ENCODE assay signal across 16 cellular contexts in the genomic region with DNA sequence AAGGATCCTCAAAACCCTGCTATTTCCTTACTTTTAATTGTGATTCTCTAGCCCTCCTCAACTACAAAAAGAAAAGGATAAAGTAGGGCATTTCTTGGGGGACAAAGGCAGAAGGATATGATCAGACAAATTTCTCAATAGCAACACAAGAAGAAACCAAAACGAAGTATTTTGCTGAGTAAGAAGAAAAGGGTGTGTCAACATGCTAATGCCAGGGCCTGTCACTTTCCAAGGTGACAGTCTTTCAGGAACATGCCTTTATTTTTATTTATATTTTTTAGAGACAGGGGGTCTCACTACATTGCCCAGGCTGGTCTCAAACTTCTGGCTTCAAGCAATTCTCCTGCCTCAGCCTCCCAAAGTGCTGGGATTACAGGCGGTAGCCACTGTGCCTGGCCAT. TPM values are rescaled to one million over a fixed set of nuclear protein-coding genes. Genes with fewer than 3 reads are reported as not detected.
A peak's percentile ranks its signal among the peaks of the same experiment; 100 is the strongest.
DNase-seq lines count a peak whose midpoint lies in the region; ATAC-seq and TF ChIP-seq lines count a peak whose summit lies in the region.
"Had no signal": no experiment of that assay in that cellular context is flagged by ENCODE, and none has a peak within 500 bp of the region (broad histone marks: within the 10 kb centered on the region; RNA-seq: fewer than 3 reads in every experiment).

No MANE protein-coding gene starts in this region.

- H3K36me3 ChIP-seq in PC-9 (ENCODE audit: low read depth) = peaks cover 7% of the 10 kb centered on the region; the same call in 1 of the 2 replicates

- DNase-seq in activated T-cell treated with anti-CD3 and anti-CD28 coated beads, Interleukin-2, amount 50 U/mL, for 72 hours = no peak
- DNase-seq in activated T-cell treated with anti-CD3 and anti-CD28 coated beads, Interleukin-2, amount 50 U/mL, for 48 hours = no peak
- DNase-seq in PC-9 (no peak), endothelial cell (ENCODE audit: low spot score) (no peak), progenitor cell of endocrine pancreas (ENCODE audit: low spot score, unreplicated experiment) (no peak), AG08395 (ENCODE audit: low spot score) (no peak), C1 segment of cervical spinal cord (lab: John Stamatoyannopoulos, UW) (no peak)
- DNase-seq: DMS53, KG1, MG63, NCI-H1092 treated with DMSO at 0.1 percent for 48 hours, NCI-H446, NCI-H748 treated with DMSO at 0.1 percent for 48 hours had no signal

- no peak overlapping the region for H3K27ac ChIP-seq in PC-9
- H3K27ac ChIP-seq: HL-60 had no signal

- no peak overlapping the region for H3K4me3 Mint-ChIP-seq in activated T-cell treated with anti-CD3 and anti-CD28 coated beads, Interleukin-2, amount 50 U/mL, for 72 hours
- H3K4me3 Mint-ChIP-seq in endothelial cell (ENCODE audit: unreplicated experiment) = peak overlapping the region; percentile 51
- H3K4me3 Mint-ChIP-seq in progenitor cell of endocrine pancreas (ENCODE audit: low read depth) = no peak overlapping the region

- H4K20me1 ChIP-seq in PC-9 (ENCODE audit: insufficient read depth) = no peaks in the 10 kb centered on the region

- peaks cover 20% of the 10 kb centered on the region for H3K4me1 Mint-ChIP-seq in activated T-cell treated with anti-CD3 and anti-CD28 coated beads, Interleukin-2, amount 50 U/mL, for 72 hours (ENCODE audit: low read depth)
- H3K4me1 Mint-ChIP-seq in endothelial cell (ENCODE audit: unreplicated experiment) (peaks cover 36% of the 10 kb centered on the region), progenitor cell of endocrine pancreas (ENCODE audit: low read depth) (peaks cover 16% of the 10 kb centered on the region)

- H3K9me3 ChIP-seq in PC-9 (ENCODE audit: insufficient read depth, low read depth) = no peaks in the 10 kb centered on the region
- H3K9me3 ChIP-seq: MG63 had no signal

- H3K4me1 ChIP-seq in PC-9 (replicated peaks; ENCODE audit: insufficient read depth) = no peaks in the 10 kb centered on the region

- no peaks in the 10 kb centered on the region for H3K9me2 ChIP-seq in PC-9 (ENCODE audit: insufficient read depth)

- H3K27me3 Mint-ChIP-seq in activated T-cell treated with anti-CD3 and anti-CD28 coated beads, Interleukin-2, amount 50 U/mL, for 72 hours (ENCODE audit: low read depth) = no peaks in the 10 kb centered on the region
- H3K27me3 Mint-ChIP-seq in endothelial cell (ENCODE audit: unreplicated experiment) (no peaks in the 10 kb centered on the region), progenitor cell of endocrine pancreas (no peaks in the 10 kb centered on the region)

- peaks cover 2 to 11% of the 10 kb centered on the region in 2 donors for H3K36me3 Mint-ChIP-seq in activated T-cell treated with anti-CD3 and anti-CD28 coated beads, Interleukin-2, amount 50 U/mL, for 72 hours (ENCODE audit: insufficient read depth in 2 of 2)
- peaks cover 8% of the 10 kb centered on the region for H3K36me3 Mint-ChIP-seq in endothelial cell (ENCODE audit: low read depth, unreplicated experiment)
- H3K36me3 Mint-ChIP-seq in progenitor cell of endocrine pancreas (ENCODE audit: insufficient read depth) = peaks cover 22% of the 10 kb centered on the region

- H3F3A ChIP-seq in PC-9 (ENCODE audit: insufficient read depth, low read depth) = no peaks in the 10 kb centered on the region

- no peaks in the 10 kb centered on the region for H3K9me3 Mint-ChIP-seq in activated T-cell treated with anti-CD3 and anti-CD28 coated beads, Interleukin-2, amount 50 U/mL, for 72 hours
- no peaks in the 10 kb centered on the region for H3K9me3 Mint-ChIP-seq in endothelial cell (ENCODE audit: unreplicated experiment)
- no peaks in the 10 kb centered on the region for H3K9me3 Mint-ChIP-seq in progenitor cell of endocrine pancreas (ENCODE audit: low read depth)

- H3K4me2 ChIP-seq in PC-9 = no peak overlapping the region

- H3K27me3 ChIP-seq in PC-9 (ENCODE audit: insufficient read depth, low read depth) = no peaks in the 10 kb centered on the region
- H3K27me3 ChIP-seq: MG63 had no signal

- TSS peak; percentile 4 for BruUV-seq in PC-9 (replicated peaks; lab: Mats Ljungman, UMichigan)

- CTCF ChIA-PET in PC-9 (lab: Charles Lee) = no interaction called here

- intact Hi-C loops in PC-9 (cut with micrococcal nuclease; ENCODE audit: unreplicated experiment) = loop anchor here (5.0 kb wide), 1 partner anchor 37 kb away; no protein-coding TSS in a partner anchor

- no peaks in the 10 kb centered on the region for H3K79me2 ChIP-seq in PC-9 (ENCODE audit: low read depth)

- H3K4me3 ChIP-seq in PC-9 = no peak overlapping the region
- H3K4me3 ChIP-seq: MG63 had no signal

- POLR2A ChIA-PET in PC-9 (lab: Charles Lee; ENCODE audit: unreplicated experiment) = no interaction called here

- H3K27ac Mint-ChIP-seq in activated T-cell treated with anti-CD3 and anti-CD28 coated beads, Interleukin-2, amount 50 U/mL, for 72 hours = peak overlapping the region; percentile 86
- H3K27ac Mint-ChIP-seq in endothelial cell (ENCODE audit: unreplicated experiment) = peak overlapping the region; percentile 74
- peak overlapping the region; percentile 73 for H3K27ac Mint-ChIP-seq in progenitor cell of endocrine pancreas

- TF ChIP-seq CTCF in PC-9 (conservative IDR thresholded peaks at IDR 0.05) (no peak), endothelial cell (IDR thresholded peaks at IDR 0.05; ENCODE audit: unreplicated experiment) (no peak), progenitor cell of endocrine pancreas (IDR thresholded peaks at IDR 0.05; ENCODE audit: unreplicated experiment) (no peak)

- H2AFZ ChIP-seq in PC-9 = no peak overlapping the region

- no peak for ATAC-seq in activated T-cell treated with anti-CD3 and anti-CD28 coated beads, Interleukin-2, amount 50 U/mL, for 72 hours (replicated peaks in 1 of 2)
- ATAC-seq in HG03045 (IDR thresholded peaks at IDR 0.05; ENCODE audit: unreplicated experiment) = no peak
- ATAC-seq: HCT116 had no signal

RNA-seq across cellular contexts. Expression of a gene that starts 39.8 kb away (rescaled TPM):
- 100 to 1,000 TPM in 1 of 2 donors, 10 to 100 TPM in 1; 89.4 to 108 TPM for total RNA-seq in activated T-cell treated with anti-CD3 and anti-CD28 coated beads, Interleukin-2, amount 50 U/mL, for 72 hours
- 108 and 154 TPM in 2 replicates for total RNA-seq in PC-9 (2021)
- 173 TPM for total RNA-seq in endothelial cell (ENCODE audit: unreplicated experiment)
- 261 and 271 TPM in 2 replicates for total RNA-seq in progenitor cell of endocrine pancreas

RNA-seq across cellular contexts. Expression of a gene that starts 40.4 kb away (rescaled TPM):
- 1,000 to 10,000 TPM; 1,863 to 1,950 TPM for total RNA-seq in activated T-cell treated with anti-CD3 and anti-CD28 coated beads, Interleukin-2, amount 50 U/mL, for 72 hours
- total RNA-seq in PC-9 (2021) (1,116 and 1,137 TPM in 2 replicates), endothelial cell (ENCODE audit: unreplicated experiment) (1,804 TPM), progenitor cell of endocrine pancreas (2,514 and 2,551 TPM in 2 replicates)

RNA-seq across cellular contexts. Expression of a gene that starts 51.3 kb away (rescaled TPM):
- total RNA-seq in activated T-cell treated with anti-CD3 and anti-CD28 coated beads, Interleukin-2, amount 50 U/mL, for 72 hours = 10 to 100 TPM; 21.4 to 24.9 TPM
- 37.8 and 53.7 TPM in 2 replicates for total RNA-seq in PC-9 (2021)
- 24.2 TPM for total RNA-seq in endothelial cell (ENCODE audit: unreplicated experiment)
- total RNA-seq in progenitor cell of endocrine pancreas = 53.1 and 57.6 TPM in 2 replicates
